Comparison of ENCODE assay signal across 10 cellular contexts in genomic region chr5:59152701-59153245, GRCh38.
A peak's percentile ranks its signal among the peaks of the same experiment; 100 is the strongest.
DNase-seq lines count a peak whose midpoint lies in the region; ATAC-seq and TF ChIP-seq lines count a peak whose summit lies in the region.
"Had no signal": no experiment of that assay in that cellular context is flagged by ENCODE, and none has a peak within 500 bp of the region (broad histone marks: within the 10 kb centered on the region; RNA-seq: fewer than 3 reads in every experiment).

No MANE protein-coding gene starts in this region.

- ATAC-seq in GM21529 (IDR thresholded peaks at IDR 0.05; ENCODE audit: unreplicated experiment): peak; percentile 56
- ATAC-seq in HG03175 (IDR thresholded peaks at IDR 0.05; ENCODE audit: unreplicated experiment): no peak
- no peak for ATAC-seq in HG02759 (IDR thresholded peaks at IDR 0.05; ENCODE audit: unreplicated experiment)

- no peaks in the 10 kb centered on the region for H3K9me3 ChIP-seq in endocrine pancreas (ENCODE audit: control insufficient read depth, low read length)

- peak overlapping the region; percentile 20 for H3K4me3 ChIP-seq in endocrine pancreas (ENCODE audit: control insufficient read depth, insufficient read depth, low read length)

- H3K36me3 ChIP-seq in endocrine pancreas (ENCODE audit: control insufficient read depth, insufficient read depth, low read length): no peaks in the 10 kb centered on the region

- peaks cover 33% of the 10 kb centered on the region for H3K4me1 ChIP-seq in endocrine pancreas (ENCODE audit: control insufficient read depth, insufficient read depth, low read length)

- TF ChIP-seq CTCF in GM10266 (IDR thresholded peaks at IDR 0.05; ENCODE audit: control insufficient read depth, insufficient read depth, low read depth, missing control alignments): no peak

- H3K27me3 ChIP-seq in endocrine pancreas (ENCODE audit: control insufficient read depth, insufficient read depth, low read length): no peaks in the 10 kb centered on the region

- no peak overlapping the region for H3K9ac ChIP-seq in endocrine pancreas (ENCODE audit: control insufficient read depth, insufficient read depth, low read length)

- DNase-seq in GM10266 (ENCODE audit: extremely low spot score): peak; percentile 15
- DNase-seq in NCI-H69 (lab: John Stamatoyannopoulos, UW): peak; percentile 23
- DNase-seq in COR-L47 (lab: John Stamatoyannopoulos, UW): no peak
- DNase-seq in stimulated activated CD4-positive, alpha-beta T cell treated with anti-CD3 and anti-CD28 coated beads, Interleukin-1b, Interleukin-23, amount 100 ng/mL, for 48 hours: no peak
- DNase-seq: NCI-H524; stimulated activated CD4-positive, alpha-beta T cell treated with anti-CD3 and anti-CD28 coated beads, Interleukin-4, amount 100 ng/mL, for 1 hour had no signal

Comparison
In these comparisons a context has a peak if more than half of its experiments do, and no peak if none do; other contexts are left out.
1. DNase-seq: peak in GM10266 (single experiment) and NCI-H69 (single experiment); none in COR-L47 (single experiment) and stimulated activated CD4-positive, alpha-beta T cell treated with anti-CD3 and anti-CD28 coated beads, Interleukin-1b, Interleukin-23, amount 100 ng/mL, for 48 hours (single experiment).